In genomic region chr15:62605292-62605691, GRCh38 we compare ENCODE assay signal across 17 cellular contexts.
"Had no signal": no experiment of that assay in that cellular context is flagged by ENCODE, and none has a peak within 500 bp of the region (broad histone marks: within the 10 kb centered on the region; RNA-seq: fewer than 3 reads in every experiment).

No MANE protein-coding gene starts in this region.

- H3K36me3 ChIP-seq: esophagus muscularis mucosa, gastrocnemius medialis, upper lobe of right lung had no signal

- H3K27me3 ChIP-seq: esophagus muscularis mucosa, gastrocnemius medialis, upper lobe of right lung had no signal

- H3K4me1 ChIP-seq: upper lobe of right lung had no signal

- H3K9me3 ChIP-seq: esophagus muscularis mucosa, gastrocnemius medialis, upper lobe of right lung had no signal

- DNase-seq: activated CD4-positive, alpha-beta T cell treated with anti-CD3 and anti-CD28 coated beads, Interleukin-2, amount 10 ng/mL, durations not matched to agents 24 days and 14 days; activated CD8-positive, alpha-beta T cell treated with anti-CD3 and anti-CD28 coated beads, Interleukin-2, amount 10 ng/mL, durations not matched to agents 7 days and 5 days; activated gamma-delta T cell treated with Interleukin-2 at 50 U/mL for 16 hours; effector memory CD8-positive, alpha-beta T cell; gastrocnemius medialis; hypothalamus; naive B cell; occipital lobe; stimulated activated CD4-positive, alpha-beta T cell treated with anti-CD3 and anti-CD28 coated beads, Interleukin-4, amount 100 ng/mL, for 1 hour; stimulated activated naive CD4-positive, alpha-beta T cell; SW 1271; T-helper 17 cell; upper lobe of right lung had no signal

- H3K27ac ChIP-seq: upper lobe of right lung, VCaP had no signal

- H3K4me3 ChIP-seq: esophagus muscularis mucosa, gastrocnemius medialis, upper lobe of right lung had no signal

- ATAC-seq: activated CD4-positive, CD25-positive, alpha-beta regulatory T cell treated with anti-CD3 and anti-CD28 coated beads, Interleukin-2, amount 50 U/mL, for 24 hours; activated CD8-positive, alpha-beta T cell treated with anti-CD3 and anti-CD28 coated beads, Interleukin-2, amount 10 ng/mL, durations not matched to agents 7 days and 5 days; effector memory CD8-positive, alpha-beta T cell; gastrocnemius medialis; sciatic nerve; T-helper 17 cell; upper lobe of right lung had no signal
